Comparison of ENCODE assay signal across 8 cellular contexts in the genomic region with DNA sequence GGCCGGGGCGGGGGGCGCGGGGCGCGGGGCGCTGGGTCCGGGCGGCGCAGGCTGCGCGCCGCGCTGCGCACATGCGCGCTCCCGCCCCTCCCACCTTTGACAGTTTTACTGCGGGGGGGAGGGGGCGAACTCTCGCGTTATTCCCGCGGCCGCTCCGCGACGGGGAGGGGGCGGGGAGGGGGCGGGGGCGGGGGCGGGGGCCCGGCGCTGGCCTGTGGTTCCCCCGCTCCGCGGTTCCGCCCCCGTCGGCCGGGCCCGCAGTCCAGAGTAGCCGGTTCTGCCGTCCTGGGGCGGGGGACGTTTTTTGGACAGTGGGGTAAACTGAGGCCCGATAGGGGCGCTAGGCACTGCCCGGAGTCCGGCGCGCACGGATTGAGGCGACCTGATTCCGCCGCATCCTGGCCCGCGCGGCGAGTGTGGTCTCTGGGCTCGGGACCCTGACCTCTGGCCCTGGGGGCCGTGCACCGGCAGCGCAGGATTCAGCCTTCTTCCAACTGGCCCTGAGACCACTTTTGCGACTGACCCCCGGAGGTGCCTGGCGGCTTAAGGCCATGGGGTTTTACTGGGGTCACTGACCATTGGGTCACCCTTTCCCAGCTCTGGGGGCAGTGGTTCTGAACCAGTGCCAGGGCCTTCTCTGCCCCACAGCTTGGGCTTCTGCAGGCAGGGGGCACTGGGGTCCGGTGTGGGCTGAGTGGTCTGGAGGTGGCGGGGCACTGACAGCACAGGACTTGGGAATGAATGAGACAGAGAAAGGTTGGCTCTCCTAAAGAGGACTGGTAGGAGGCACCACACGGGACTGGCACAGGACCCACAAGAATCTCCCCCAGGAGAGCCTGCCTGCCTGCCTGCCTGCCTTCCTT. TPM values are rescaled to one million over a fixed set of nuclear protein-coding genes. Genes with fewer than 3 reads are reported as not detected.
DNase-seq lines count a peak whose midpoint lies in the region; TF ChIP-seq lines count a peak whose summit lies in the region.

TSS of gene ZNF512B (minus strand) at position 80 of the 863 bp plus-strand sequence. CDS start 1,980 bp downstream, outside the sequence.

- H3K36me3 ChIP-seq in esophagus squamous epithelium (peaks cover 9 to 28% (median 17%) of the 10 kb centered on the region in 3 donors), muscle layer of duodenum (ENCODE audit: control insufficient read depth in 1 of 2, insufficient read depth in 2 of 2, low read length in 2 of 2) (peaks cover 0 to 18% of the 10 kb centered on the region in 2 donors), tibial artery (peaks cover 0 to 22% (median 13%) of the 10 kb centered on the region in 3 donors)

- no peak for TF ChIP-seq POLR2A in esophagus squamous epithelium (IDR thresholded peaks at IDR 0.05)

- H3K27ac ChIP-seq in esophagus squamous epithelium = peak within 1 kb of the TSS; percentile 61 to 82 (median 82)
- peak within 1 kb of the TSS; percentile 31 for H3K27ac ChIP-seq in muscle layer of duodenum (ENCODE audit: low read length)
- H3K27ac ChIP-seq in tibial artery = peak within 1 kb of the TSS; percentile 65 to 66

- no peaks in the 10 kb centered on the region for H3K9me3 ChIP-seq in esophagus squamous epithelium
- H3K9me3 ChIP-seq in muscle layer of duodenum (ENCODE audit: control insufficient read depth in 1 of 2, low read length in 2 of 2) = no peaks in the 10 kb centered on the region
- H3K9me3 ChIP-seq in tibial artery = no peaks in the 10 kb centered on the region

- peak in 1 of 6 experiments; percentile 7 for TF ChIP-seq CTCF in esophagus squamous epithelium (IDR thresholded peaks at IDR 0.05)
- no peak for TF ChIP-seq CTCF in tibial artery (IDR thresholded peaks at IDR 0.05)

- H3K4me3 ChIP-seq in esophagus squamous epithelium (peak within 1 kb of the TSS; percentile 55 to 87 (median 62)), muscle layer of duodenum (ENCODE audit: low read depth in 1 of 2, low read length in 2 of 2) (peak within 1 kb of the TSS; percentile 42 to 76), tibial artery (peak within 1 kb of the TSS; percentile 63 to 66)

- DNase-seq in SIG-M5 treated with dmso at 0.1 percent for 504 hours (lab: John Stamatoyannopoulos, UW; ENCODE audit: unreplicated experiment) (peak; percentile 53), SIG-M5 (lab: John Stamatoyannopoulos, UW) (no peak), NCI-H446 treated with DMSO at 0.1 percent for 48 hours (lab: John Stamatoyannopoulos, UW) (peak; percentile 50), esophagus squamous epithelium (lab: John Stamatoyannopoulos, UW) (no peak), tibial artery (peak in 1 of 2 donors; percentile 74), cerebellar nuclear complex (lab: John Stamatoyannopoulos, UW) (no peak)
- peak; percentile 74 for DNase-seq in activated CD8-positive, alpha-beta memory T cell treated with anti-CD3 and anti-CD28 coated beads, Interleukin-2, amount 50 U/mL, for 48 hours

- H3K27me3 ChIP-seq in esophagus squamous epithelium = no peaks in the 10 kb centered on the region
- H3K27me3 ChIP-seq in muscle layer of duodenum (ENCODE audit: low read depth, low read length) = no peaks in the 10 kb centered on the region
- no peaks in the 10 kb centered on the region for H3K27me3 ChIP-seq in tibial artery

- intact Hi-C loops in esophagus squamous epithelium (cut with DNase I) (loop anchor here (5.0 kb wide), 1 partner anchor 433 kb away; the partner anchor contains the start of gene PTK6), tibial artery (cut with DNase I; ENCODE audit: low total_unique reads) (loop anchor here (5.0 kb wide), 1 partner anchor 183 kb away; no protein-coding TSS in a partner anchor)

- 0 to 8% methylated on average over 1 of the region's 70 CpGs for WGBS in esophagus squamous epithelium, 2 donors

- peaks cover 22 to 44% (median 23%) of the 10 kb centered on the region in 3 donors for H3K4me1 ChIP-seq in esophagus squamous epithelium
- peaks cover 6 to 24% of the 10 kb centered on the region in 2 donors for H3K4me1 ChIP-seq in muscle layer of duodenum (ENCODE audit: control insufficient read depth in 1 of 2, insufficient read depth in 2 of 2, low read length in 2 of 2)
- peaks cover 0 to 33% (median 22%) of the 10 kb centered on the region in 4 donors for H3K4me1 ChIP-seq in tibial artery

RNA-seq across cellular contexts. Expression of gene ZNF512B, which starts in this region (rescaled TPM):
- total RNA-seq in esophagus squamous epithelium = 10 to 100 TPM; 10.7 to 17.6 (median 14.2) TPM

Comparison
In these comparisons a context has a peak if more than half of its experiments do, and no peak if none do; other contexts are left out.
1. DNase-seq: peak in SIG-M5 treated with dmso at 0.1 percent for 504 hours (single experiment), NCI-H446 treated with DMSO at 0.1 percent for 48 hours (single experiment) and activated CD8-positive, alpha-beta memory T cell treated with anti-CD3 and anti-CD28 coated beads, Interleukin-2, amount 50 U/mL, for 48 hours (single experiment); none in SIG-M5 (single experiment), esophagus squamous epithelium (single experiment) and cerebellar nuclear complex (0 of 2).
2. H3K27ac ChIP-seq: peak in every context shown above with its lines; median percentile 82 in esophagus squamous epithelium; 66 in tibial artery; 31 in muscle layer of duodenum.
3. Peak in every context shown above with its lines, with median percentiles within 50 percentile points of each other: H3K4me3 ChIP-seq.